ENCODE assay signal across 1 cellular context in genomic region chr17:17694229-17695081, GRCh38.
A peak's percentile ranks its signal among the peaks of the same experiment; 100 is the strongest.
TF ChIP-seq lines count a peak whose summit lies in the region.

No MANE protein-coding gene starts in this region.

TF ChIP-seq in GM12878, 131 proteins besides CTCF, POLR2A, EP300 and RAD21 (continued from another document and continues in another):
- TF ChIP-seq PRDM15 (CRISPR knock-in tag; IDR thresholded peaks at IDR 0.05) (no peak), RCOR1 (conservative IDR thresholded peaks at IDR 0.05; ENCODE audit: low read depth, low read length) (no peak), ATF7 (IDR thresholded peaks at IDR 0.05; ENCODE audit: low read depth) (no peak), ZNF24 (IDR thresholded peaks at IDR 0.05) (0 out of 2 replicates have a peak, but pooled peaks have one; percentile 27), NKRF (conservative IDR thresholded peaks at IDR 0.05) (peak; percentile 75; the same call in 1 of the 2 replicates), PAX8 (IDR thresholded peaks at IDR 0.05) (no peak), EZH2 (IDR thresholded peaks at IDR 0.05; ENCODE audit: borderline replicate concordance, control insufficient read depth, low read depth, low read length) (no peak), MLLT1 (IDR thresholded peaks at IDR 0.05) (no peak), EGR1 (IDR thresholded peaks at IDR 0.05; ENCODE audit: borderline replicate concordance in 1 of 2, low read depth in 2 of 2, low read length in 2 of 2) (peak in 1 of 2 experiments; percentile 34; a peak in 1 of 3 replicates), IKZF2 (IDR thresholded peaks at IDR 0.05) (no peak; a peak in 3 of 4 replicates), MEF2A (IDR thresholded peaks at IDR 0.05; ENCODE audit: insufficient read depth, low read depth, low read length) (no peak), SKIL (IDR thresholded peaks at IDR 0.05; ENCODE audit: low read depth, poor library complexity, severe bottlenecking) (no peak), SPI1 (IDR thresholded peaks at IDR 0.05; ENCODE audit: borderline replicate concordance, insufficient read depth, low read depth, low read length) (no peak), IKZF1 (conservative IDR thresholded peaks at IDR 0.05) (peak; percentile 88), ETV6 (conservative IDR thresholded peaks at IDR 0.05 in 1 of 2, IDR thresholded peaks at IDR 0.05 in 1 of 2; ENCODE audit: borderline replicate concordance in 1 of 2, low read depth in 1 of 2) (no peak), LARP7 (IDR thresholded peaks at IDR 0.05) (no peak; the same call in 1 of the 2 replicates), ZBTB4 (CRISPR knock-in tag; IDR thresholded peaks at IDR 0.05) (no peak), DPF2 (IDR thresholded peaks at IDR 0.05) (peak; percentile 59), BMI1 (IDR thresholded peaks at IDR 0.05; ENCODE audit: borderline replicate concordance) (no peak), BCL3 (IDR thresholded peaks at IDR 0.05; ENCODE audit: borderline replicate concordance, insufficient read depth, low read depth, low read length, poor library complexity, severe bottlenecking) (no peak), NR2C1 (IDR thresholded peaks at IDR 0.05) (peak; percentile 49), POLR2AphosphoS5 (IDR thresholded peaks at IDR 0.05; ENCODE audit: low read length) (peak; percentile 63), ZNF217 (IDR thresholded peaks at IDR 0.05) (no peak), SP1 (IDR thresholded peaks at IDR 0.05; ENCODE audit: low read depth, low read length) (no peak), SREBF1 (IDR thresholded peaks at IDR 0.05; ENCODE audit: low read length) (no peak), ASH2L (IDR thresholded peaks at IDR 0.05; ENCODE audit: borderline replicate concordance, low read depth) (0 out of 2 replicates have a peak, but pooled peaks have one; percentile 63), ZBED1 (IDR thresholded peaks at IDR 0.05; ENCODE audit: borderline replicate concordance) (no peak), HDAC6 (IDR thresholded peaks at IDR 0.05; ENCODE audit: unreplicated experiment) (no peak), ESRRA (IDR thresholded peaks at IDR 0.05; ENCODE audit: low read length) (no peak), SMARCA5 (IDR thresholded peaks at IDR 0.05) (0 out of 2 replicates have a peak, but pooled peaks have one; percentile 19), NFYA (IDR thresholded peaks at IDR 0.05; ENCODE audit: borderline replicate concordance, low read depth, low read length) (no peak), ZNF592 (IDR thresholded peaks at IDR 0.05) (no peak; the same call in 1 of the 2 replicates), EED (IDR thresholded peaks at IDR 0.05; ENCODE audit: low read depth) (no peak), ZBTB11 (CRISPR knock-in tag; IDR thresholded peaks at IDR 0.05) (no peak), BRCA1 (IDR thresholded peaks at IDR 0.05; ENCODE audit: low read depth, low read length) (no peak), CBX3 (IDR thresholded peaks at IDR 0.05; ENCODE audit: borderline replicate concordance, low read depth) (no peak), ZNF274 (IDR thresholded peaks at IDR 0.05; ENCODE audit: insufficient read depth, insufficient read length) (no peak), SMAD5 (IDR thresholded peaks at IDR 0.05; ENCODE audit: low read depth) (no peak), BHLHE40 (IDR thresholded peaks at IDR 0.05; ENCODE audit: borderline replicate concordance in 1 of 2, low read depth in 2 of 2, low read length in 1 of 2) (peak in 1 of 2 experiments; percentile 22; a peak in 1 of 4 replicates)
